In genomic region chr20:56439784-56440291, GRCh38 we compare ENCODE assay signal across 8 cellular contexts. TPM values are rescaled to one million over a fixed set of nuclear protein-coding genes. Genes with fewer than 3 reads are reported as not detected.
DNase-seq lines count a peak whose midpoint lies in the region; ATAC-seq and TF ChIP-seq lines count a peak whose summit lies in the region.

No MANE protein-coding gene starts in this region.

- no peaks in the 10 kb centered on the region for H3K36me3 ChIP-seq in mucosa of descending colon (ENCODE audit: low read depth)

- no peaks in the 10 kb centered on the region for H3K4me1 ChIP-seq in mucosa of descending colon (ENCODE audit: low read depth)

- H3K4me3 ChIP-seq in cardiac fibroblast (replicated peaks in 1 of 2; ENCODE audit: low read depth in 2 of 2, low read length in 2 of 2) (no peak overlapping the region), mucosa of descending colon (no peak overlapping the region)

- ATAC-seq in mucosa of descending colon (peak; percentile 47), GM21529 (IDR thresholded peaks at IDR 0.05; ENCODE audit: unreplicated experiment) (no peak)

- intact Hi-C loops in mucosa of descending colon (cut with DNase I, micrococcal nuclease) = no loop called here

- DNase-seq in AG09319 (ENCODE audit: extremely low read depth, low read depth) (peak; percentile 93), LHCN-M2 (ENCODE audit: low read depth) (peak; percentile 97), cardiac fibroblast (ENCODE audit: low read depth in 2 of 2) (peak; percentile 97 to 99), mucosa of descending colon (peak in 1 of 3 donors; percentile 35), HuH-7.5 (ENCODE audit: low spot score) (no peak), NCI-H2107 treated with DMSO at 0.1 percent for 48 hours (lab: John Stamatoyannopoulos, UW; ENCODE audit: unreplicated experiment) (no peak), NCI-H2196 (lab: John Stamatoyannopoulos, UW; ENCODE audit: unreplicated experiment) (no peak)

- TF ChIP-seq CTCF in AG09319 (IDR thresholded peaks at IDR 0.05; ENCODE audit: low read depth, low read length) = no peak
- TF ChIP-seq CTCF in cardiac fibroblast (IDR thresholded peaks at IDR 0.05; ENCODE audit: low read depth, low read length) = no peak
- no peak for TF ChIP-seq CTCF in mucosa of descending colon (IDR thresholded peaks at IDR 0.05)

- no peaks in the 10 kb centered on the region for H3K9me3 ChIP-seq in mucosa of descending colon

RNA-seq across cellular contexts. Expression of gene CASS4, which starts 27.8 kb away (rescaled TPM):
- total RNA-seq in LHCN-M2 (2014; rRNA removed) = 1.2 and 3.8 TPM in 2 replicates
- polyA plus RNA-seq in LHCN-M2 (2012) = 0.96 TPM
- 1 to 10 TPM in 1 of 3 donors, under 1 TPM in 2; 0.61 to 1.0 (median 0.77) TPM for total RNA-seq in mucosa of descending colon

RNA-seq across cellular contexts. Expression of gene RTF2, which starts 28.6 kb away (rescaled TPM):
- total RNA-seq in LHCN-M2 (2014; rRNA removed) (77.2 and 81.4 TPM in 2 replicates), mucosa of descending colon (10 to 100 TPM; 74.5 to 87.0 (median 76.4) TPM)
- polyA plus RNA-seq in LHCN-M2 (2012) = 123 TPM

RNA-seq across cellular contexts. Expression of gene CSTF1, which starts 47.4 kb away (rescaled TPM):
- total RNA-seq in LHCN-M2 (2014; rRNA removed) (46.5 and 54.4 TPM in 2 replicates), mucosa of descending colon (10 to 100 TPM; 23.0 to 27.3 (median 25.2) TPM)
- 28.4 TPM for polyA plus RNA-seq in LHCN-M2 (2012)

RNA-seq across cellular contexts. Expression of gene AURKA, which starts 47.8 kb away (rescaled TPM):
- total RNA-seq in LHCN-M2 (2014; rRNA removed) (117 and 130 TPM in 2 replicates), mucosa of descending colon (10 to 100 TPM in 2 of 3 donors, 1 to 10 TPM in 1; 7.9 to 24.8 (median 11.2) TPM)
- 37.3 TPM for polyA plus RNA-seq in LHCN-M2 (2012)

Comparison
In these comparisons a context has a peak if more than half of its experiments do, and no peak if none do; other contexts are left out.
1. DNase-seq: peak in AG09319 (single experiment), LHCN-M2 (single experiment) and cardiac fibroblast (2 of 2); none in HuH-7.5 (single experiment), NCI-H2107 treated with DMSO at 0.1 percent for 48 hours (single experiment) and NCI-H2196 (single experiment).